ENCODE assay signal across 14 cellular contexts in genomic region chr3:124552224-124552623, GRCh38.
DNase-seq lines count a peak whose midpoint lies in the region; ATAC-seq, FAIRE-seq and TF ChIP-seq lines count a peak whose summit lies in the region.
"Had no signal": no experiment of that assay in that cellular context is flagged by ENCODE, and none has a peak within 500 bp of the region (broad histone marks: within the 10 kb centered on the region; RNA-seq: fewer than 3 reads in every experiment).

No MANE protein-coding gene starts in this region.

- H3K4me3 Mint-ChIP-seq in astrocyte (ENCODE audit: unreplicated experiment): no peak overlapping the region
- H3K4me3 Mint-ChIP-seq: neural crest cell; stimulated activated memory B cell treated with anti-CD40 and anti-IgM and Interleukin-4, amounts not matched to agents 10 μg/mL and 1 μg/mL and 100 μg/mL, for 72 hours had no signal

- no peaks in the 10 kb centered on the region for H3K79me2 ChIP-seq in astrocyte (ENCODE audit: insufficient read depth, low read length)

- FAIRE-seq in astrocyte (lab: Jason Lieb, UNC): no peak
- FAIRE-seq: islet of Langerhans had no signal

- POLR2A ChIA-PET in A673 (lab: Charles Lee; ENCODE audit: low non-redundant PET): no interaction called here

- H3K4me1 ChIP-seq in astrocyte (ENCODE audit: insufficient read depth, low read length): peaks cover under 1% of the 10 kb centered on the region
- H3K4me1 ChIP-seq in A673 (ENCODE audit: insufficient read depth, low read length, poor library complexity, severe bottlenecking): peaks cover 5% of the 10 kb centered on the region

- no peak for ATAC-seq in HG03378 (IDR thresholded peaks at IDR 0.05; ENCODE audit: unreplicated experiment)
- ATAC-seq: stimulated activated memory B cell treated with anti-CD40 and anti-IgM and Interleukin-4, amounts not matched to agents 10 μg/mL and 1 μg/mL and 100 μg/mL, for 72 hours had no signal

- H3K27ac ChIP-seq in astrocyte (ENCODE audit: low read depth, low read length) (no peak overlapping the region), A673 (ENCODE audit: low read depth, low read length, poor library complexity, severe bottlenecking) (no peak overlapping the region)
- H3K27ac ChIP-seq: SJSA1 had no signal

- H3K4me1 Mint-ChIP-seq in astrocyte (ENCODE audit: low read depth, unreplicated experiment): peaks cover 5% of the 10 kb centered on the region
- H3K4me1 Mint-ChIP-seq: neural crest cell; stimulated activated memory B cell treated with anti-CD40 and anti-IgM and Interleukin-4, amounts not matched to agents 10 μg/mL and 1 μg/mL and 100 μg/mL, for 72 hours had no signal

- H3K4me2 ChIP-seq in astrocyte (ENCODE audit: low read length): no peak overlapping the region

- H3K36me3 Mint-ChIP-seq in astrocyte (ENCODE audit: low read depth, unreplicated experiment): peaks cover 1% of the 10 kb centered on the region
- H3K36me3 Mint-ChIP-seq: stimulated activated memory B cell treated with anti-CD40 and anti-IgM and Interleukin-4, amounts not matched to agents 10 μg/mL and 1 μg/mL and 100 μg/mL, for 72 hours had no signal

- BruUV-seq in A673 (replicated peaks; lab: Mats Ljungman, UMichigan): no TSS peak

- no peak overlapping the region for H3K27ac Mint-ChIP-seq in astrocyte (ENCODE audit: unreplicated experiment)
- H3K27ac Mint-ChIP-seq: activated T-helper 2 cell treated with anti-CD3 and anti-CD28 coated beads, Interferon-gamma antibody, Interleukin-2, Interleukin-4, amounts not matched to agents 10 μg/mL and 5 μg/mL and 100 μg/mL, durations not matched to agents 14 hours and 24 hours and 36 hours; stimulated activated memory B cell treated with anti-CD40 and anti-IgM and Interleukin-4, amounts not matched to agents 10 μg/mL and 1 μg/mL and 100 μg/mL, for 72 hours had no signal

- peak; percentile 30 for DNase-seq in ELR (ENCODE audit: low read depth)
- peak; percentile 11 to 81 (median 37) for DNase-seq in NCI-H1417 (lab: John Stamatoyannopoulos, UW)
- peak; percentile 31 for DNase-seq in astrocyte (ENCODE audit: low read depth)
- DNase-seq in lung microvascular endothelial cell (ENCODE audit: low read depth in 2 of 2): peak; percentile 47 to 80
- no peak for DNase-seq in GF-D8 (lab: John Stamatoyannopoulos, UW)
- DNase-seq in T-helper 2 cell: no peak
- no peak for DNase-seq in A673 (ENCODE audit: low spot score)
- DNase-seq: central memory CD4-positive, alpha-beta T cell had no signal

- H3K27me3 ChIP-seq in astrocyte (ENCODE audit: insufficient read depth, low read length) (no peaks in the 10 kb centered on the region), A673 (replicated peaks; ENCODE audit: insufficient read depth, low read depth, low read length, poor library complexity) (no peaks in the 10 kb centered on the region)
- H3K27me3 ChIP-seq: SJSA1 had no signal

- TF ChIP-seq CTCF in astrocyte (IDR thresholded peaks at IDR 0.05; ENCODE audit: insufficient read depth, low read depth, low read length): no peak
- TF ChIP-seq CTCF in A673 (conservative IDR thresholded peaks at IDR 0.05; ENCODE audit: low read depth, low read length): no peak

- H3K4me3 ChIP-seq in astrocyte (ENCODE audit: insufficient read depth, low read depth, low read length) (no peak overlapping the region), A673 (ENCODE audit: low read depth, low read length, poor library complexity, severe bottlenecking) (no peak overlapping the region)
- H3K4me3 ChIP-seq: SJSA1 had no signal

- no peaks in the 10 kb centered on the region for H3K9me3 Mint-ChIP-seq in astrocyte (ENCODE audit: unreplicated experiment)
- H3K9me3 Mint-ChIP-seq: activated T-helper 2 cell treated with anti-CD3 and anti-CD28 coated beads, Interferon-gamma antibody, Interleukin-2, Interleukin-4, amounts not matched to agents 10 μg/mL and 5 μg/mL and 100 μg/mL, durations not matched to agents 14 hours and 24 hours and 36 hours; neural crest cell; stimulated activated memory B cell treated with anti-CD40 and anti-IgM and Interleukin-4, amounts not matched to agents 10 μg/mL and 1 μg/mL and 100 μg/mL, for 72 hours had no signal

- H3K9ac ChIP-seq in astrocyte (ENCODE audit: low read length): no peak overlapping the region

- H3K36me3 ChIP-seq in astrocyte (ENCODE audit: insufficient read depth, low read length) (no peaks in the 10 kb centered on the region), A673 (ENCODE audit: insufficient read depth, low read length, poor library complexity, severe bottlenecking) (no peaks in the 10 kb centered on the region)
- H3K36me3 ChIP-seq: SJSA1 had no signal

- no peak overlapping the region for H2AFZ ChIP-seq in astrocyte (ENCODE audit: low read depth, low read length)

- H3K27me3 Mint-ChIP-seq in astrocyte (ENCODE audit: low read depth, unreplicated experiment): peaks cover 16% of the 10 kb centered on the region

- no peaks in the 10 kb centered on the region for H3K9me3 ChIP-seq in astrocyte (ENCODE audit: insufficient read depth, low read depth, low read length)
- H3K9me3 ChIP-seq in A673 (ENCODE audit: low read depth, low read length, poor library complexity, severe bottlenecking): no peaks in the 10 kb centered on the region
- H3K9me3 ChIP-seq: SJSA1 had no signal

- no peaks in the 10 kb centered on the region for H4K20me1 ChIP-seq in astrocyte (ENCODE audit: insufficient read depth, low read length)

- CTCF ChIA-PET in A673 (lab: Charles Lee): no interaction called here

- intact Hi-C loops in A673 (cut with micrococcal nuclease; ENCODE audit: unreplicated experiment): loop anchor here (5.0 to 10.0 kb wide), 2 partner anchors 85 to 897 kb away; no protein-coding TSS in a partner anchor

Comparison
In these comparisons a context has a peak if more than half of its experiments do, and no peak if none do; other contexts are left out.
1. DNase-seq: peak in ELR (single experiment), NCI-H1417 (3 of 3), astrocyte (single experiment) and lung microvascular endothelial cell (2 of 2); none in GF-D8 (single experiment), T-helper 2 cell (0 of 5) and A673 (single experiment).